In the genomic region with DNA sequence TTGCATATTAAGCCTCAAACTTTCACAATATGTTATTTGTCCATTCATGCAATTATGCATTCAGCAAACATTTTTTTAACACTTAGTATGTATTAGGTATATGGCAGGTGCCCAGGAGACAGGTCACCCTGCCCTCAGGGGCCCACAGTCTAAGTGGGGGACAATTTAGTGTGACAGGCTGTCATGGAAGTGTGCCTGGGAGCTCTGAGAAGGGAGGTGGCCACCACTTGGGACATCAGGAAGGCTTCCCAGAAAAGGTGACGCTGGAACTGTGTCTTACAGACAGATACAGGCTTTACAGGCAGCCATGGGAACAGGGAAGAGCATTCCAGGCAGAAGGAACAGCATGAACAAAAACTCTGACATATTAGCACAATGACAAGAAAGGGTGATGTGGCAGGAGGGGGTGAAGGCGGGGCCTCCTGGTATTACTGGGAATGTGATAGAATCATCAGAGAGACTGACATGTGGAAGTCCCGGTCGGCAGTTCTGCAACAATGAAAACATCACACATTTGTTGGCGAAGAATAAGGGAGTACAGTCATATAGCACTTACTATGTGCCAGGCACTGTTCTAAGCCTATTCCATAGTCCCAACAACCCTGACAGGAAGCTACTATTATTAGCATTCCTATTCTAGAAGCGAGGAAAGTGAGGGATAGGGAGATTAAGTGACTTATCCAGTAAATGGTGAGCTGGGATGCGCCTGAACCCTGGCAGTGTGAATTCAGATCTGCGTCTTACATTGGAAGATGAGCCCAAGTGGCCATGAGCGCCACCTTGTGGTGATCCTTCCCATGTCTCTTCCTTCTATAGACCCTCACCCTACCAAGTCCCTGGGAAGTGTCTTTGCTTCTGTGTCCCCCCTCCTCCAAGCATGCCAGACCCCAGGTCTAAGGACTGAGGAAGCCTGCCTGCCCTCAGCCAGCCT, we compare ENCODE assay signal across 8 cellular contexts. TPM values are rescaled to one million over a fixed set of nuclear protein-coding genes. Genes with fewer than 3 reads are reported as not detected.
DNase-seq lines count a peak whose midpoint lies in the region; ATAC-seq, FAIRE-seq and TF ChIP-seq lines count a peak whose summit lies in the region.

No MANE protein-coding gene starts in this region.

- no peak overlapping the region for H3K27ac ChIP-seq in WERI-Rb-1
- H3K27ac ChIP-seq in keratinocyte (ENCODE audit: control insufficient read depth, insufficient read depth, low read length), result no peak overlapping the region

- TF ChIP-seq CTCF in WERI-Rb-1 (IDR thresholded peaks at IDR 0.05; ENCODE audit: low read depth, low read length), result peak; percentile 99
- TF ChIP-seq CTCF in keratinocyte (optimal IDR thresholded peaks at IDR 0.05 in 1 of 3, IDR thresholded peaks at IDR 0.05 in 1 of 3, conservative IDR thresholded peaks at IDR 0.05 in 1 of 3; ENCODE audit: extremely low read depth in 1 of 3, insufficient read depth in 2 of 3, low read length in 3 of 3), result peak; percentile 89 to 95 (median 89)

- no peaks in the 10 kb centered on the region for H3K79me2 ChIP-seq in keratinocyte (ENCODE audit: control insufficient read depth, insufficient read depth, low read length)

- no peak overlapping the region for H2AFZ ChIP-seq in keratinocyte (ENCODE audit: control insufficient read depth, low read length)

- no peak overlapping the region for H3K9ac ChIP-seq in keratinocyte (ENCODE audit: control insufficient read depth, extremely low read depth, insufficient read depth, low read length)

- no peak for ATAC-seq in GM21619 (IDR thresholded peaks at IDR 0.05; ENCODE audit: unreplicated experiment)

- DNase-seq in NCI-H2029 treated with DMSO at 0.1 percent for 48 hours (lab: John Stamatoyannopoulos, UW), result peak; percentile 14
- no peak for DNase-seq in NCI-H2029 (lab: John Stamatoyannopoulos, UW)
- peak; percentile 31 for DNase-seq in NCI-H1436 treated with DMSO at 0.1 percent for 48 hours (lab: John Stamatoyannopoulos, UW)
- DNase-seq in WERI-Rb-1, result peak; percentile 79
- peak; percentile 84 to 88 for DNase-seq in T47D (ENCODE audit: low read depth in 1 of 2, low spot score in 1 of 2)
- DNase-seq in keratinocyte (ENCODE audit: low read depth, low spot score), result peak; percentile 66
- peak; percentile 86 to 87 for DNase-seq in stimulated activated CD4-positive, alpha-beta T cell treated with anti-CD3 and anti-CD28 coated beads, Interleukin-2, amount 100 ng/mL, for 24 hours

- in situ Hi-C loops in T47D (cut with HindIII; ENCODE audit: low pct_unique_long_range_greater_than_20kb, low sequenced_read_pairs), result no loop called here

- H3K36me3 ChIP-seq in WERI-Rb-1 (no peaks in the 10 kb centered on the region), keratinocyte (ENCODE audit: control insufficient read depth in 2 of 2, extremely low read depth in 1 of 2, insufficient read depth in 2 of 2, low read length in 2 of 2) (no peaks in the 10 kb centered on the region)

- dilution Hi-C loops in keratinocyte (cut with MboI; ENCODE audit: extremely low pct_ligation_motif_present, low sequenced_read_pairs), result no loop called here

- H3K4me3 ChIP-seq in WERI-Rb-1 (ENCODE audit: low read depth, low read length), result no peak overlapping the region
- no peak overlapping the region for H3K4me3 ChIP-seq in keratinocyte (ENCODE audit: control insufficient read depth in 2 of 3, extremely low read depth in 1 of 3, insufficient read depth in 2 of 3, low read depth in 1 of 3, low read length in 3 of 3)

- no peaks in the 10 kb centered on the region for H4K20me1 ChIP-seq in keratinocyte (ENCODE audit: control insufficient read depth, extremely low read depth, insufficient read depth, low read length)

- peak; percentile 93 for FAIRE-seq in keratinocyte (lab: Jason Lieb, UNC)

- H3K4me1 ChIP-seq in keratinocyte (ENCODE audit: control insufficient read depth, extremely low read depth, insufficient read depth, low read length), result peaks cover 6% of the 10 kb centered on the region

- no peak overlapping the region for H3K4me2 ChIP-seq in keratinocyte (ENCODE audit: control insufficient read depth, extremely low read depth, insufficient read depth, low read depth, low read length)

- no peaks in the 10 kb centered on the region for H3K9me1 ChIP-seq in keratinocyte (ENCODE audit: control insufficient read depth, extremely low read depth, insufficient read depth, low read length)

- H3K27me3 ChIP-seq in WERI-Rb-1 (ENCODE audit: insufficient read depth, low read depth, severe bottlenecking) (no peaks in the 10 kb centered on the region), keratinocyte (ENCODE audit: control insufficient read depth, extremely low read depth, insufficient read depth, low read length) (peaks cover 11% of the 10 kb centered on the region)

- H3K9me3 ChIP-seq in WERI-Rb-1 (ENCODE audit: severe bottlenecking) (no peaks in the 10 kb centered on the region), keratinocyte (ENCODE audit: control insufficient read depth, low read depth, low read length) (no peaks in the 10 kb centered on the region)

RNA-seq across cellular contexts. Expression of a gene that starts 13.7 kb away (rescaled TPM):
- polyA plus RNA-seq in keratinocyte, result 0.46 to 1.1 TPM (median 0.79 TPM) in 3 replicates
- 3.1 TPM for polyA plus RNA-seq in keratinocyte (2011; ENCODE audit: low read depth)
- 0.66 and 1.1 TPM in 2 replicates for polyA plus RNA-seq in keratinocyte (2011; cell fraction: cytosol; rRNA removed)
- polyA plus RNA-seq in keratinocyte (2011; cell fraction: nucleus; rRNA removed), result 3.3 and 3.5 TPM in 2 replicates
- polyA plus RNA-seq in keratinocyte (2012; ENCODE audit: low replicate concordance), result 1.6 and 2.0 TPM in 2 replicates
- 0.29 to 2.5 TPM (median 0.36 TPM) in 3 replicates for polyA minus RNA-seq in keratinocyte
- 2.3 TPM for polyA minus RNA-seq in keratinocyte (2011; cell fraction: cytosol; rRNA and poly(A)+ RNA removed)
- polyA minus RNA-seq in keratinocyte (2011; cell fraction: nucleus; rRNA and poly(A)+ RNA removed), result 1.1 and 2.9 TPM in 2 replicates

RNA-seq across cellular contexts. Expression of a gene that starts 26.6 kb away (rescaled TPM):
- 0.05 TPM in 1 of 3 replicates, not detected in the others for polyA plus RNA-seq in keratinocyte
- polyA plus RNA-seq in keratinocyte (2011; ENCODE audit: low read depth), result not detected
- not detected in 2 replicates for polyA plus RNA-seq in keratinocyte (2011; cell fraction: cytosol; rRNA removed)
- 0.07 TPM in 1 of 2 replicates, not detected in the other for polyA plus RNA-seq in keratinocyte (2011; cell fraction: nucleus; rRNA removed)
- polyA plus RNA-seq in keratinocyte (2012; ENCODE audit: low replicate concordance), result not detected in 2 replicates
- polyA minus RNA-seq in keratinocyte, result not detected in 3 replicates
- not detected for polyA minus RNA-seq in keratinocyte (2011; cell fraction: cytosol; rRNA and poly(A)+ RNA removed)
- not detected in 2 replicates for polyA minus RNA-seq in keratinocyte (2011; cell fraction: nucleus; rRNA and poly(A)+ RNA removed)
